In the genomic region with DNA sequence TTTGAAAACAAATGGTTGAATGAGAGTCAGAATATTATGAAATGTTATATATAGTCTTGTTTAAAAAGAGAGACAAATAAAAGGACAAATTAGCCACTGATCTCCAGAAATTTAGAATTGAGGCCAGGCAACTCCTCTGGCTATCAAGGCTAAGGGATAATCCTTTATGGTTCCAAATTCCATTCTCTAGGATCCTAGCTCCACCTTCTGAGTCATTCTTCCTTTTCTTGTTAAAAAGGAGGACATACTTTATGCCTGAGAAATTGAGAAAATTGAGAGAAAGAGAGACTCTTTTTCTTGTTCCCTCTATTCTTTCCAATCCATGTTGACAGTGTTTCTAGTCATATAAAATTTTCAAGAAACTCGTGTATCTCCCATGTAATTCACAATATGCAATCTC, we compare ENCODE assay signal across 18 cellular contexts.
"Had no signal": no experiment of that assay in that cellular context is flagged by ENCODE, and none has a peak within 500 bp of the region (broad histone marks: within the 10 kb centered on the region; RNA-seq: fewer than 3 reads in every experiment).

No MANE protein-coding gene starts in this region.

- DNase-seq: activated CD4-positive, alpha-beta T cell treated with anti-CD3 and anti-CD28 coated beads for 4 hours; activated CD8-positive, alpha-beta memory T cell treated with anti-CD3 and anti-CD28 coated beads, Interleukin-2, amount 50 U/mL, for 4 hours; activated CD8-positive, alpha-beta T cell treated with anti-CD3 and anti-CD28 coated beads for 36 hours; activated gamma-delta T cell treated with Interleukin-2 at 50 U/mL for 16 hours; activated naive CD4-positive, alpha-beta T cell treated with anti-CD3 and anti-CD28 coated beads, Interleukin-2, amount 10 ng/mL, durations not matched to agents 7 days and 5 days; activated naive CD8-positive, alpha-beta T cell treated with anti-CD3 and anti-CD28 coated beads for 36 hours; activated T-cell treated with anti-CD3 and anti-CD28 coated beads, Interleukin-2, amount 50 U/mL, for 72 hours; cortex of kidney; NCI-H1048; NCI-H1417; NCI-H2029; NCI-H446; NCI-H524; T-cell; T-helper 2 cell; WERI-Rb-1 had no signal

- H3K27ac ChIP-seq: SK-N-MC, WERI-Rb-1 had no signal

- ATAC-seq: activated CD8-positive, alpha-beta T cell treated with anti-CD3 and anti-CD28 coated beads for 36 hours; activated T-cell treated with anti-CD3 and anti-CD28 coated beads, Interleukin-2, amount 50 U/mL, for 72 hours; Right ventricle myocardium inferior; T-cell had no signal
